In the genomic region with DNA sequence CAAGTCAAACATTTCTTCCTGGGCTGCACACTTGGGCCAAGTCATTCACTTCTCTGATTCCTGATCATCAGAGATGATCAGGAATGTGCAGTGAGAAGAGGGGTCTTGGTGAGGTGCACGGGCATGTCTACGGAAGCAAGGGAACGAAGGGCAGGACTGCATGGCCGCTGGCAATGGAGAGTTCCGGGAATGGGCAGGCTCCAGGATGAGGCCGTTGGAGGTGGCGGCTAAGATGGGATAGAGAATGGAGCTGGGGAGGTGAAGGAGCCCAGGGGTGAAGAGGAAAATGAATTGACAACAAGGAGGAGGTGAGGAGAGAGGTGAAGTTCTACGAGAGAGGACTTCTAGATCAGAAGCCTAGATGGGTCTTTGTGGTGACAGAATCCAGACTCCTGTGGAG, we compare ENCODE assay signal across 27 cellular contexts.
"Had no signal": no experiment of that assay in that cellular context is flagged by ENCODE, and none has a peak within 500 bp of the region (broad histone marks: within the 10 kb centered on the region; RNA-seq: fewer than 3 reads in every experiment).

No MANE protein-coding gene starts in this region.

- H3K27me3 ChIP-seq: left lung, neural progenitor cell, pancreas, suprapubic skin, tibial artery, upper lobe of right lung had no signal

- H3K36me3 Mint-ChIP-seq: naive thymus-derived CD8-positive, alpha-beta T cell; neural progenitor cell; stimulated activated effector memory CD8-positive, alpha-beta T cell treated with anti-CD3 and anti-CD28 coated beads, Interleukin-12 subunit alpha, Interleukin-12 subunit beta, amount 100 ng/mL, for 72 hours had no signal

- H3K27ac Mint-ChIP-seq: naive thymus-derived CD8-positive, alpha-beta T cell; nephron; stimulated activated effector memory CD8-positive, alpha-beta T cell treated with anti-CD3 and anti-CD28 coated beads, Interleukin-12 subunit alpha, Interleukin-12 subunit beta, amount 100 ng/mL, for 72 hours; stimulated activated naive CD8-positive, alpha-beta T cell treated with anti-CD3 and anti-CD28 coated beads, Interleukin-15, Interleukin-2, amounts not matched to agents 100 ng/mL and 50 ng/mL, for 24 hours had no signal

- H3K36me3 ChIP-seq: left lung, neural progenitor cell, pancreas, prostate gland, suprapubic skin, thoracic aorta, tibial artery, upper lobe of right lung had no signal

- H3K4me3 Mint-ChIP-seq: naive thymus-derived CD8-positive, alpha-beta T cell; nephron; neural progenitor cell; stimulated activated effector memory CD8-positive, alpha-beta T cell treated with anti-CD3 and anti-CD28 coated beads, Interleukin-12 subunit alpha, Interleukin-12 subunit beta, amount 100 ng/mL, for 72 hours; stimulated activated naive CD8-positive, alpha-beta T cell treated with anti-CD3 and anti-CD28 coated beads, Interleukin-15, Interleukin-2, amounts not matched to agents 100 ng/mL and 50 ng/mL, for 24 hours had no signal

- H3K27ac ChIP-seq: left lung, neural progenitor cell, pancreas, prostate gland, skin epidermis, suprapubic skin, thoracic aorta, tibial artery, upper lobe of right lung had no signal

- H3K9me3 Mint-ChIP-seq: naive thymus-derived CD8-positive, alpha-beta T cell; nephron; neural progenitor cell; stimulated activated effector memory CD8-positive, alpha-beta T cell treated with anti-CD3 and anti-CD28 coated beads, Interleukin-12 subunit alpha, Interleukin-12 subunit beta, amount 100 ng/mL, for 72 hours; stimulated activated naive CD8-positive, alpha-beta T cell treated with anti-CD3 and anti-CD28 coated beads, Interleukin-15, Interleukin-2, amounts not matched to agents 100 ng/mL and 50 ng/mL, for 24 hours had no signal

- H3K4me3 ChIP-seq: left lung, lung, neural progenitor cell, pancreas, prostate gland, skin epidermis, suprapubic skin, thoracic aorta, tibial artery, upper lobe of right lung had no signal

- H3K27me3 Mint-ChIP-seq: stimulated activated naive CD8-positive, alpha-beta T cell treated with anti-CD3 and anti-CD28 coated beads, Interleukin-15, Interleukin-2, amounts not matched to agents 100 ng/mL and 50 ng/mL, for 24 hours had no signal

- H3K4me1 Mint-ChIP-seq: naive thymus-derived CD8-positive, alpha-beta T cell; neural progenitor cell; stimulated activated effector memory CD8-positive, alpha-beta T cell treated with anti-CD3 and anti-CD28 coated beads, Interleukin-12 subunit alpha, Interleukin-12 subunit beta, amount 100 ng/mL, for 72 hours had no signal

- DNase-seq: hippocampal formation; kidney; left colon; left lung; mesendoderm; midbrain; naive thymus-derived CD8-positive, alpha-beta T cell; pancreas; posterior cingulate gyrus; retina; right cardiac atrium; stimulated activated CD4-positive, alpha-beta T cell treated with anti-CD3 and anti-CD28 coated beads, Interleukin-4, amount 100 ng/mL, for 24 hours; stimulated activated naive CD4-positive, alpha-beta T cell; tibial artery; trophoblast cell; upper lobe of right lung had no signal

- ATAC-seq: left colon; left lung; naive thymus-derived CD8-positive, alpha-beta T cell; pancreas; right cardiac atrium; sciatic nerve; stimulated activated effector memory CD8-positive, alpha-beta T cell treated with anti-CD3 and anti-CD28 coated beads, Interleukin-12 subunit alpha, Interleukin-12 subunit beta, amount 100 ng/mL, for 72 hours; upper lobe of right lung had no signal

- FAIRE-seq: kidney, pancreas, urothelium cell line had no signal
